Comparison of ENCODE assay signal across 8 cellular contexts in genomic region chr1:88877382-88877825, GRCh38. TPM values are rescaled to one million over a fixed set of nuclear protein-coding genes. Genes with fewer than 3 reads are reported as not detected.
A peak's percentile ranks its signal among the peaks of the same experiment; 100 is the strongest.
DNase-seq lines count a peak whose midpoint lies in the region; ATAC-seq and TF ChIP-seq lines count a peak whose summit lies in the region.

No MANE protein-coding gene starts in this region.

- no peak overlapping the region for H3K27ac ChIP-seq in heart left ventricle

- TF ChIP-seq POLR2A in heart left ventricle (IDR thresholded peaks at IDR 0.05), result no peak

- no peaks in the 10 kb centered on the region for H3K9me3 ChIP-seq in heart left ventricle

- no peak overlapping the region for H3K4me3 ChIP-seq in heart left ventricle

- H3K27me3 ChIP-seq in heart left ventricle, result no peaks in the 10 kb centered on the region

- peaks cover 0 to 53% (median 29%) of the 10 kb centered on the region in 9 donors for H3K36me3 ChIP-seq in heart left ventricle

- ATAC-seq in heart left ventricle (no peak), Right ventricle myocardium inferior (no peak), GM21360 (IDR thresholded peaks at IDR 0.05; ENCODE audit: unreplicated experiment) (no peak), GM21576 (IDR thresholded peaks at IDR 0.05; ENCODE audit: unreplicated experiment) (no peak)

- DNase-seq in heart left ventricle (no peak), Right ventricle myocardium inferior (ENCODE audit: missing footprints) (no peak), NCI-H446 treated with DMSO at 0.1 percent for 48 hours (lab: John Stamatoyannopoulos, UW) (peak; percentile 41), dedifferentiated amniotic fluid mesenchymal stem cell (ENCODE audit: extremely low spot score) (peak; percentile 50), myocyte (ENCODE audit: low read depth) (peak; percentile 34), NCI-H2081 treated with DMSO at 0.1 percent for 48 hours (lab: John Stamatoyannopoulos, UW) (no peak)

- WGBS in heart left ventricle, 4 donors, result 40 to 43% (median 41%) methylated on average over 6 of the region's 6 CpGs

- peaks cover 0 to 51% (median 16%) of the 10 kb centered on the region in 12 donors for H3K4me1 ChIP-seq in heart left ventricle

- intact Hi-C loops in heart left ventricle (cut with DNase I) (loop anchor here in 9 of 10 donors (2.0 to 10.0 kb wide), 5 partner anchors 75 to 693 kb away; partner anchors contain the start of gene PKN2 (in 1 of the 9)), Right ventricle myocardium inferior (cut with DNase I) (loop anchor here (5.0 kb wide), 2 partner anchors 220 to 695 kb away; no protein-coding TSS in a partner anchor)

- peak; percentile 45 to 76 (median 64) for TF ChIP-seq CTCF in heart left ventricle (IDR thresholded peaks at IDR 0.05)

RNA-seq across cellular contexts. Expression of gene GTF2B, which starts 14.0 kb away (rescaled TPM):
- 10 to 100 TPM in 8 of 9 donors, 1 to 10 TPM in 1; 9.2 to 18.9 (median 12.5) TPM for total RNA-seq in heart left ventricle
- 10 to 100 TPM in 1 of 2 donors, 1 to 10 TPM in 1; 8.3 to 17.5 TPM for polyA plus RNA-seq in heart left ventricle
- total RNA-seq in Right ventricle myocardium inferior, result 12.4 TPM
- total RNA-seq in myocyte, result 31.3 and 35.0 TPM in 2 replicates
- polyA plus RNA-seq in myocyte (2012), result 15.7 TPM

Comparison
In these comparisons a context has a peak if more than half of its experiments do, and no peak if none do; other contexts are left out.
1. DNase-seq: peak in NCI-H446 treated with DMSO at 0.1 percent for 48 hours (single experiment), dedifferentiated amniotic fluid mesenchymal stem cell (single experiment) and myocyte (single experiment); none in heart left ventricle (0 of 5), Right ventricle myocardium inferior (single experiment) and NCI-H2081 treated with DMSO at 0.1 percent for 48 hours (single experiment).